11 cellular contexts compared by ENCODE assay signal in the genomic region with DNA sequence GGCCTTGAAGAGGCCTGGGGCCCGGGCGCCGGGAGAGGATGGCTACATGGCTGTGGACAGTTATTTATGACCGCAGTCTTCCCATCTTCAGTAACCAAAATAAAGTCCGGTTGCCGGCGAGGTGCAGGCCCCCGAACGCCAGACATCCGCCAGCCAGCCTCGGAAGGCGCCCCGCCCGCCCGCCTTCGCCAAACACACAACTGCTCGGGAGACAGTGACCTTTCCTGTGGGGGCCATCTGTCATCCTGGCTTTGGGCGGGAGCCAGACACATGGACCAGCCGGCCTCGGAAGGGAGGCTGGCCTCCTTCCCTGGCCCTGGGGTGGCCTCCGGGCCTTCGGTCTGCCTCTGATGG.
DNase-seq lines count a peak whose midpoint lies in the region; ATAC-seq and TF ChIP-seq lines count a peak whose summit lies in the region.
"Had no signal": no experiment of that assay in that cellular context is flagged by ENCODE, and none has a peak within 500 bp of the region (broad histone marks: within the 10 kb centered on the region; RNA-seq: fewer than 3 reads in every experiment).

No MANE protein-coding gene starts in this region.

- TF ChIP-seq CTCF in AG10803 (conservative IDR thresholded peaks at IDR 0.05; ENCODE audit: low read length) = no peak
- no peak for TF ChIP-seq CTCF in RWPE1 (conservative IDR thresholded peaks at IDR 0.05; ENCODE audit: low read depth)

- H3K4me3 ChIP-seq in AG10803 (ENCODE audit: low read length) = no peak overlapping the region

- DNase-seq in AG10803 (ENCODE audit: low read depth) (peak; percentile 51), RWPE1 (ENCODE audit: low spot score) (no peak), left cardiac atrium (peak; percentile 71), posterior vena cava (ENCODE audit: low spot score) (peak; percentile 94), epidermal melanocyte (ENCODE audit: insufficient read length, low spot score) (no peak), glomerular visceral epithelial cell (ENCODE audit: extremely low spot score) (no peak), amniotic stem cell (lab: John Stamatoyannopoulos, UW) (no peak)
- DNase-seq: activated T-cell treated with anti-CD3 and anti-CD28 coated beads, Interleukin-2, amount 50 U/mL, for 1 hour; Kasumi-1 had no signal

- CTCF ChIA-PET in RWPE1 (lab: Yijun Ruan, JAX) = no interaction called here

- POLR2A ChIA-PET in RWPE1 (lab: Yijun Ruan, JAX; ENCODE audit: low non-redundant PET) = no interaction called here

- peak overlapping the region; percentile 69 for H3K27ac ChIP-seq in RWPE1
- H3K27ac ChIP-seq: C4-2B had no signal

- intact Hi-C loops in left cardiac atrium (cut with DNase I) (loop anchor here in 1 of 2 donors (10.0 kb wide), 1 partner anchor 144 kb away; no protein-coding TSS in a partner anchor), posterior vena cava (cut with DNase I) (no loop called here)

- peak in 1 of 2 donors; percentile 42 for ATAC-seq in left cardiac atrium
- ATAC-seq in GM18498 (IDR thresholded peaks at IDR 0.05; ENCODE audit: unreplicated experiment) = no peak

Comparison
In these comparisons a context has a peak if more than half of its experiments do, and no peak if none do; other contexts are left out.
1. DNase-seq: peak in AG10803 (single experiment), left cardiac atrium (single experiment) and posterior vena cava (single experiment); none in RWPE1 (single experiment), epidermal melanocyte (single experiment), glomerular visceral epithelial cell (single experiment) and amniotic stem cell (single experiment).